17 cellular contexts compared by ENCODE assay signal in genomic region chr2:237310515-237311114, GRCh38.
A peak's percentile ranks its signal among the peaks of the same experiment; 100 is the strongest.
DNase-seq lines count a peak whose midpoint lies in the region; ATAC-seq, FAIRE-seq and TF ChIP-seq lines count a peak whose summit lies in the region.
"Had no signal": no experiment of that assay in that cellular context is flagged by ENCODE, and none has a peak within 500 bp of the region (broad histone marks: within the 10 kb centered on the region; RNA-seq: fewer than 3 reads in every experiment).

No MANE protein-coding gene starts in this region.

- WGBS in IMR-90 (ENCODE audit: extremely low coverage in 2 of 2, insufficient read length in 1 of 2), 2 experiments, result 67% methylated on average over 7 of the region's 14 CpGs; no CpG with 5 or more reads in 1 of the 2 experiments

- no peak for TF ChIP-seq CTCF in IMR-90 (conservative IDR thresholded peaks at IDR 0.05; ENCODE audit: low read depth, low read length)
- TF ChIP-seq CTCF in coronary artery (IDR thresholded peaks at IDR 0.05), result no peak

- H3K4me3 ChIP-seq in IMR-90 (ENCODE audit: insufficient read depth, low read depth, low read length) (no peak overlapping the region), coronary artery (peak overlapping the region; percentile 52)
- H3K4me3 ChIP-seq: body of pancreas had no signal

- H3K18ac ChIP-seq in IMR-90 (ENCODE audit: low read depth, low read length), result peak overlapping the region; percentile 66

- TF ChIP-seq RAD21 in IMR-90 (IDR thresholded peaks at IDR 0.05; ENCODE audit: low read length), result no peak

- no peak for TF ChIP-seq POLR2A in IMR-90 (IDR thresholded peaks at IDR 0.05; ENCODE audit: low read depth, low read length)
- no peak for TF ChIP-seq POLR2A in GM12891 (IDR thresholded peaks at IDR 0.05; ENCODE audit: low read depth, low read length)

- CTCF ChIA-PET in IMR-90 (lab: Yijun Ruan, JAX), result no interaction called here

- ATAC-seq in IMR-90 (ENCODE audit: low read depth) (no peak), HG02798 (IDR thresholded peaks at IDR 0.05; ENCODE audit: poor library complexity, unreplicated experiment) (no peak), left colon (no peak)
- ATAC-seq: body of pancreas, sciatic nerve had no signal

- H3K56ac ChIP-seq in IMR-90 (ENCODE audit: extremely low read depth, insufficient read depth, low read length), result 0 out of 2 replicates have a peak overlapping the region, but pooled peaks have one; percentile 17

- peak overlapping the region; percentile 96 for H2BK120ac ChIP-seq in IMR-90 (ENCODE audit: low read depth, low read length)

- peak overlapping the region; percentile 92 for H4K91ac ChIP-seq in IMR-90 (ENCODE audit: insufficient read depth, low read depth, low read length)

- H3K27ac ChIP-seq in IMR-90 (ENCODE audit: insufficient read depth, low read length) (peak overlapping the region; percentile 24), coronary artery (peak overlapping the region; percentile 80 to 89)
- H3K27ac ChIP-seq: body of pancreas had no signal

- H2AK9ac ChIP-seq in IMR-90 (replicated peaks; ENCODE audit: low read depth, low read length, poor library complexity), result peak overlapping the region; percentile 52

- peak overlapping the region; percentile 14 for H4K5ac ChIP-seq in IMR-90 (ENCODE audit: low read depth, low read length)

- peak overlapping the region; percentile 92 for H3K4ac ChIP-seq in IMR-90 (ENCODE audit: low read depth, low read length)

- peak overlapping the region; percentile 92 for H2AK5ac ChIP-seq in IMR-90 (ENCODE audit: low read depth, low read length)

- H3K79me1 ChIP-seq in IMR-90 (ENCODE audit: low read depth in 1 of 2, low read length in 2 of 2), result peaks cover 0 to 43% of the 10 kb centered on the region in 2 experiments; a peak in 3 of 4 replicates

- peak overlapping the region; percentile 82 for H3K14ac ChIP-seq in IMR-90 (replicated peaks; ENCODE audit: low read depth, low read length)

- no peak overlapping the region for H3K23ac ChIP-seq in IMR-90 (ENCODE audit: low read depth, low read length)

- no peak for FAIRE-seq in GM12891 (lab: Jason Lieb, UNC)
- FAIRE-seq: keratinocyte had no signal

- H3K9me3 ChIP-seq in IMR-90 (ENCODE audit: control insufficient read depth, insufficient read depth, low read length), result no peaks in the 10 kb centered on the region
- H3K9me3 ChIP-seq: body of pancreas had no signal

- no peaks in the 10 kb centered on the region for H4K20me1 ChIP-seq in IMR-90 (ENCODE audit: insufficient read depth, low read length)

- no peak overlapping the region for H3K9ac ChIP-seq in IMR-90 (ENCODE audit: low read depth, low read length)

- DNase-seq in DMS79 (lab: John Stamatoyannopoulos, UW) (peak; percentile 26), IMR-90 (peak; percentile 77), coronary artery (ENCODE audit: low spot score) (no peak), posterior vena cava (ENCODE audit: low spot score) (peak; percentile 31), cardiac septum (ENCODE audit: low spot score) (no peak), left colon (no peak), GM12891 (ENCODE audit: insufficient read length, low spot score) (no peak)
- DNase-seq: activated CD4-positive, alpha-beta T cell treated with anti-CD3 and anti-CD28 coated beads, Interleukin-2, amount 50 U/mL, for 4 hours; activated naive CD4-positive, alpha-beta T cell treated with anti-CD3 and anti-CD28 coated beads, Interleukin-2, amount 10 ng/mL, durations not matched to agents 7 days and 5 days; body of pancreas; CD4-positive, alpha-beta T cell; mesendoderm; NCI-H187 treated with DMSO at 0.1 percent for 48 hours; NCI-H446 treated with DMSO at 0.1 percent for 48 hours had no signal

- intact Hi-C loops in IMR-90 (cut with micrococcal nuclease) (loop anchor here (10.0 kb wide), 1 partner anchor 216 kb away; no protein-coding TSS in a partner anchor), posterior vena cava (cut with DNase I) (no loop called here), cardiac septum (cut with DNase I) (no loop called here), left colon (cut with DNase I, micrococcal nuclease) (no loop called here)

- peaks cover 38% of the 10 kb centered on the region for H3K9me1 ChIP-seq in IMR-90 (ENCODE audit: insufficient read depth, low read length)

- peak overlapping the region; percentile 91; the same call in 2 of the 3 replicates for H2BK15ac ChIP-seq in IMR-90 (ENCODE audit: low read depth, low read length)

- in situ Hi-C loops in IMR-90 (cut with MboI; ENCODE audit: low sequenced_read_pairs), result no loop called here

- peak overlapping the region; percentile 58 to 66 for H4K8ac ChIP-seq in IMR-90 (ENCODE audit: low read depth in 2 of 2, low read length in 2 of 2)

- no peaks in the 10 kb centered on the region for H3K27me3 ChIP-seq in IMR-90 (ENCODE audit: control insufficient read depth, insufficient read depth, low read length)
- H3K27me3 ChIP-seq: body of pancreas had no signal

- no TSS peak for BruUV-seq in IMR-90 (replicated peaks; lab: Mats Ljungman, UMichigan)

- peaks cover 29% of the 10 kb centered on the region for H3K4me1 ChIP-seq in IMR-90 (ENCODE audit: control insufficient read depth, insufficient read depth, low read length)

- H2BK20ac ChIP-seq in IMR-90 (ENCODE audit: low read depth, low read length), result peak overlapping the region; percentile 90

- POLR2A ChIA-PET in IMR-90 (lab: Charles Lee; ENCODE audit: unreplicated experiment), result no interaction called here

- H3K36me3 ChIP-seq in IMR-90 (ENCODE audit: control insufficient read depth, insufficient read depth, low read length), result no peaks in the 10 kb centered on the region

- dilution Hi-C loops in IMR-90 (cut with HindIII; ENCODE audit: low sequenced_read_pairs, unreplicated experiment), result no loop called here

- no peak overlapping the region for H3K4me2 ChIP-seq in IMR-90 (ENCODE audit: low read depth, low read length)

- H2AFZ ChIP-seq in IMR-90 (replicated peaks; ENCODE audit: low read length, poor library complexity), result peak overlapping the region; percentile 61

- peak overlapping the region; percentile 30 for H2BK5ac ChIP-seq in IMR-90 (ENCODE audit: low read depth, low read length, poor library complexity, severe bottlenecking)

TF ChIP-seq in IMR-90, 13 proteins besides CTCF, POLR2A, EP300 and RAD21 (continues in another document):
- no peak for TF ChIP-seq NFE2L2 (IDR thresholded peaks at IDR 0.05; ENCODE audit: low read depth, low read length)
- no peak for TF ChIP-seq MXI1 (IDR thresholded peaks at IDR 0.05; ENCODE audit: borderline replicate concordance, low read depth, low read length)
- TF ChIP-seq USF2 (IDR thresholded peaks at IDR 0.05; ENCODE audit: low read depth, low read length), result no peak
- peak; percentile 30; the same call in 1 of the 2 replicates for TF ChIP-seq FOS (IDR thresholded peaks at IDR 0.05; ENCODE audit: low read depth, low read length)
- TF ChIP-seq SMC3 (IDR thresholded peaks at IDR 0.05; ENCODE audit: low read depth, low read length), result no peak
- no peak for TF ChIP-seq CHD1 (IDR thresholded peaks at IDR 0.05; ENCODE audit: low read depth, low read length)
- TF ChIP-seq RFX5 (IDR thresholded peaks at IDR 0.05; ENCODE audit: low read depth, low read length), result no peak
- TF ChIP-seq CEBPB (IDR thresholded peaks at IDR 0.05; ENCODE audit: low read depth, low read length), result peak; percentile 63
- no peak for TF ChIP-seq MAZ (IDR thresholded peaks at IDR 0.05; ENCODE audit: borderline replicate concordance, low read depth, low read length)

TF ChIP-seq in GM12891, 5 proteins besides CTCF, POLR2A, EP300 and RAD21:
- TF ChIP-seq POU2F2 (IDR thresholded peaks at IDR 0.05; ENCODE audit: low read depth, low read length), result no peak
- no peak for TF ChIP-seq PAX5 (IDR thresholded peaks at IDR 0.05; ENCODE audit: insufficient read depth, low read length, severe bottlenecking)
- TF ChIP-seq SPI1 (IDR thresholded peaks at IDR 0.05; ENCODE audit: low read depth, low read length), result no peak
TF ChIP-seq in GM12891: peak in this region for 0.

Comparison
In these comparisons a context has a peak if more than half of its experiments do, and no peak if none do; other contexts are left out.
1. DNase-seq: peak in DMS79 (single experiment), IMR-90 (single experiment) and posterior vena cava (single experiment); none in coronary artery (single experiment), cardiac septum (single experiment), left colon (0 of 2) and GM12891 (single experiment).